1 cellular context compared by ENCODE assay signal in genomic region chr3:33597257-33597689, GRCh38.
TF ChIP-seq lines count a peak whose summit lies in the region.

No MANE protein-coding gene starts in this region.

TF ChIP-seq in HepG2, 621 proteins besides CTCF, POLR2A, EP300 and RAD21 (continued from another document):
- TF ChIP-seq SOX13 (IDR thresholded peaks at IDR 0.05): no peak
- 0 out of 4 replicates have a peak, but pooled peaks of 1 of the 2 experiments have one; percentile 15 for TF ChIP-seq SOX13 (CRISPR knock-in tag; conservative IDR thresholded peaks at IDR 0.05 in 1 of 2, IDR thresholded peaks at IDR 0.05 in 1 of 2)
- no peak for TF ChIP-seq PAX8 (CRISPR knock-in tag; IDR thresholded peaks at IDR 0.05; ENCODE audit: borderline replicate concordance)
- TF ChIP-seq, protein P1, sequence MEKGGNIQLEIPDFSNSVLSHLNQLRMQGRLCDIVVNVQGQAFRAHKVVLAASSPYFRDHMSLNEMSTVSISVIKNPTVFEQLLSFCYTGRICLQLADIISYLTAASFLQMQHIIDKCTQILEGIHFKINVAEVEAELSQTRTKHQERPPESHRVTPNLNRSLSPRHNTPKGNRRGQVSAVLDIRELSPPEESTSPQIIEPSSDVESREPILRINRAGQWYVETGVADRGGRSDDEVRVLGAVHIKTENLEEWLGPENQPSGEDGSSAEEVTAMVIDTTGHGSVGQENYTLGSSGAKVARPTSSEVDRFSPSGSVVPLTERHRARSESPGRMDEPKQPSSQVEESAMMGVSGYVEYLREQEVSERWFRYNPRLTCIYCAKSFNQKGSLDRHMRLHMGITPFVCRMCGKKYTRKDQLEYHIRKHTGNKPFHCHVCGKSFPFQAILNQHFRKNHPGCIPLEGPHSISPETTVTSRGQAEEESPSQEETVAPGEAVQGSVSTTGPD (CRISPR knock-in tag; IDR thresholded peaks at IDR 0.05): peak; percentile 87
- no peak for TF ChIP-seq NAIF1 (CRISPR knock-in tag; IDR thresholded peaks at IDR 0.05; ENCODE audit: borderline replicate concordance)
- peak; percentile 39; the same call in 1 of the 2 replicates for TF ChIP-seq CEBPG (CRISPR knock-in tag; IDR thresholded peaks at IDR 0.05)
- peak; percentile 82 for TF ChIP-seq ZBTB43 (CRISPR knock-in tag; conservative IDR thresholded peaks at IDR 0.05)
- TF ChIP-seq CCDC6 (CRISPR knock-in tag; IDR thresholded peaks at IDR 0.05): no peak
- no peak for TF ChIP-seq SCMH1 (CRISPR knock-in tag; IDR thresholded peaks at IDR 0.05; ENCODE audit: borderline replicate concordance)
- peak; percentile 37; the same call in 1 of the 2 replicates for TF ChIP-seq ISL2 (CRISPR knock-in tag; IDR thresholded peaks at IDR 0.05)
- TF ChIP-seq ZNF646 (CRISPR knock-in tag; IDR thresholded peaks at IDR 0.05): 0 out of 2 replicates have a peak, but pooled peaks have one; percentile 16
